Comparison of ENCODE assay signal across 7 cellular contexts in the genomic region with DNA sequence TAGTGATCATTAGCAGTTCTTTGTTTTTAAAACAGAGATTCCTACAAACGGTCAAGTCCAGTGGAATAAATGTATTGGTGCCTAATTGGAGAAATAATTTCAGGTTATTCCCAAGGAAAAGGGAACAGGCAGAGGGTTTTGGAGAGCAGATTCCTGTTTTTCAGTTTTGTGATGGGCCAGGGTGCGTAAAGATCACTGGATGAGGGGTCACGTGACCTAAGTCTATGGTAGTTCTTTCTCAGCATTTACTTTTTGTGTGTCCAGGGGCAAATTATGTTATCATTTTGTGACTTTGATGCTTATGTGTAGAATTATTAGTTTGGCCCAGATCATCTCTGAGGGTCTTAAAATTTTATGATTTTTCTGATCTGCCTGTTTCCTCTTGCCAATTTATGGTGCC.
"Had no signal": no experiment of that assay in that cellular context is flagged by ENCODE, and none has a peak within 500 bp of the region (broad histone marks: within the 10 kb centered on the region; RNA-seq: fewer than 3 reads in every experiment).

No MANE protein-coding gene starts in this region.

- DNase-seq: H9, HCEC 1CT, KG1 had no signal

- H3K4me3 ChIP-seq: GM23338 had no signal

- ATAC-seq: GM23338 had no signal

- H3K4me2 ChIP-seq: GM23338 had no signal

- FAIRE-seq: H1, H54, HTR-8/SVneo had no signal

- H2AFZ ChIP-seq: GM23338 had no signal
